Comparison of ENCODE assay signal across 17 cellular contexts in the genomic region with DNA sequence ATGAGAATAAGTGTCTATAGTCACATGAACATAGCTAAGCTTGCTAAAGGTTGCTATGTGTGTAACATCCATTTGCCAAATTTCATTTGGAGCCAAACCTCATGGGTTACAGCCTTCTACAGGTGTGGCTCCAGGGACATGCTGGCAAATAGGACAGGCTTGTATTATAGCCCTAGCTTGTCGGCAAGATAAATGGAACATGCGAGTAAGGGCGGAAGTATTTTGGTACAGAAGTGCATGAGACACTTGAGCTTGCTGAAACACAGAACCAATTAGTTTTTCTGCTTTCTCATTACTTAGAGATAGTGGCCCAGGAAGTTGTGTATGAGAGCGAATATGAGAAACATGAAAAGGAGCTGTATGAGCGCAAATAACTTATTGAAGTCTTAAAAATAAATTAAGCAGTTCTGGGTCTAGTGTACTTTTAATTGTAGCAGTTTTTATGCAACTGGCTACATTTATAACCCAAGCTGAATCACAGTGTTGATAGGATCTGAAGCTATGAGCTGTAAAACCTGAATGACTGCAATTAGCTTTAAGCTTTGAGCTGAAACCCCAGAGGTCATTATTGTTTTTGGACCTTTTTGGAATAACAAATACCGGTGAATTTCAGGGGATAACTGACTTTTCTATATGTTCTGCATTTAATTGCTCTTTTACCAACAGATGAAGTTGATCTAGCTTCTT.
"Had no signal": no experiment of that assay in that cellular context is flagged by ENCODE, and none has a peak within 500 bp of the region (broad histone marks: within the 10 kb centered on the region; RNA-seq: fewer than 3 reads in every experiment).

No MANE protein-coding gene starts in this region.

- H3K36me3 Mint-ChIP-seq: activated naive CD4-positive, alpha-beta T cell treated with anti-CD3 and anti-CD28 coated beads, Interleukin-2, amount 50 U/mL, for 72 hours had no signal

- H3K27me3 Mint-ChIP-seq: activated CD4-positive, alpha-beta T cell treated with anti-CD3 and anti-CD28 coated beads, Interleukin-2, amount 10 ng/mL, durations not matched to agents 7 days and 5 days; naive B cell; stimulated activated memory B cell treated with anti-CD40 and anti-IgM and Interleukin-4, amounts not matched to agents 10 μg/mL and 1 μg/mL and 100 μg/mL, for 72 hours had no signal

- H3K27ac Mint-ChIP-seq: activated CD4-positive, alpha-beta T cell treated with anti-CD3 and anti-CD28 coated beads, Interleukin-2, amount 10 ng/mL, durations not matched to agents 7 days and 5 days; activated naive CD4-positive, alpha-beta T cell treated with anti-CD3 and anti-CD28 coated beads, Interleukin-2, amount 50 U/mL, for 72 hours; stimulated activated memory B cell treated with anti-CD40 and anti-IgM and Interleukin-4, amounts not matched to agents 10 μg/mL and 1 μg/mL and 100 μg/mL, for 72 hours had no signal

- H3K36me3 ChIP-seq: right atrium auricular region, SJCRH30, tibial nerve had no signal

- H3K9me3 Mint-ChIP-seq: activated CD4-positive, alpha-beta T cell treated with anti-CD3 and anti-CD28 coated beads, Interleukin-2, amount 10 ng/mL, durations not matched to agents 7 days and 5 days; activated naive CD4-positive, alpha-beta T cell treated with anti-CD3 and anti-CD28 coated beads, Interleukin-2, amount 50 U/mL, for 72 hours; naive B cell; stimulated activated memory B cell treated with anti-CD40 and anti-IgM and Interleukin-4, amounts not matched to agents 10 μg/mL and 1 μg/mL and 100 μg/mL, for 72 hours had no signal

- H3K79me2 ChIP-seq: parathyroid adenoma had no signal

- H3K9me3 ChIP-seq: right atrium auricular region, SJCRH30, tibial nerve had no signal

- DNase-seq: activated CD4-positive, alpha-beta T cell treated with anti-CD3 and anti-CD28 coated beads, Interleukin-2, amount 10 ng/mL, durations not matched to agents 7 days and 5 days; activated CD4-positive, CD25-positive, alpha-beta regulatory T cell; activated CD8-positive, alpha-beta memory T cell treated with anti-CD3 and anti-CD28 coated beads for 24 hours; activated effector memory CD4-positive, alpha-beta T cell treated with Interleukin-2 at 50 U/mL for 16 hours; activated T-cell treated with anti-CD3 and anti-CD28 coated beads for 4 hours; islet precursor cell; midbrain; naive B cell; SJCRH30; T1000 had no signal

- H3K27ac ChIP-seq: parathyroid adenoma, right atrium auricular region, SJCRH30, tibial nerve had no signal

- H3K27me3 ChIP-seq: right atrium auricular region, SJCRH30, tibial nerve had no signal

- H3K4me1 Mint-ChIP-seq: naive B cell; stimulated activated memory B cell treated with anti-CD40 and anti-IgM and Interleukin-4, amounts not matched to agents 10 μg/mL and 1 μg/mL and 100 μg/mL, for 72 hours had no signal

- FAIRE-seq: frontal cortex had no signal

- H2AFZ ChIP-seq: parathyroid adenoma had no signal

- H3K9ac ChIP-seq: parathyroid adenoma had no signal

- H3K4me1 ChIP-seq: parathyroid adenoma, right atrium auricular region, SJCRH30, tibial nerve had no signal

- H3K4me2 ChIP-seq: smooth muscle cell had no signal

- H3K4me3 ChIP-seq: right atrium auricular region, SJCRH30, smooth muscle cell, tibial nerve had no signal

- H3K4me3 Mint-ChIP-seq: activated CD4-positive, alpha-beta T cell treated with anti-CD3 and anti-CD28 coated beads, Interleukin-2, amount 10 ng/mL, durations not matched to agents 7 days and 5 days; naive B cell; stimulated activated memory B cell treated with anti-CD40 and anti-IgM and Interleukin-4, amounts not matched to agents 10 μg/mL and 1 μg/mL and 100 μg/mL, for 72 hours had no signal
